15 cellular contexts compared by ENCODE assay signal in genomic region chr13:27372896-27373295, GRCh38. TPM values are rescaled to one million over a fixed set of nuclear protein-coding genes. Genes with fewer than 3 reads are reported as not detected.
DNase-seq lines count a peak whose midpoint lies in the region; ATAC-seq and TF ChIP-seq lines count a peak whose summit lies in the region.
"Had no signal": no experiment of that assay in that cellular context is flagged by ENCODE, and none has a peak within 500 bp of the region (broad histone marks: within the 10 kb centered on the region; RNA-seq: fewer than 3 reads in every experiment).

No MANE protein-coding gene starts in this region.

- no peaks in the 10 kb centered on the region for H4K20me1 ChIP-seq in H9 (ENCODE audit: control insufficient read depth, insufficient read depth, insufficient read length)

- H3K27me3 ChIP-seq in H9 (ENCODE audit: insufficient read depth, low read length), result no peaks in the 10 kb centered on the region
- no peaks in the 10 kb centered on the region for H3K27me3 ChIP-seq in Peyer's patch

- H2BK12ac ChIP-seq in H9 (ENCODE audit: insufficient read length, low read depth, low read length), result no peak overlapping the region

- no peak overlapping the region for H4K5ac ChIP-seq in H9 (ENCODE audit: insufficient read length, low read depth, low read length)

- ATAC-seq in HG02884 (IDR thresholded peaks at IDR 0.05; ENCODE audit: unreplicated experiment) (no peak), GM18520 (IDR thresholded peaks at IDR 0.05; ENCODE audit: unreplicated experiment) (no peak)

- H2AFZ ChIP-seq in H9 (ENCODE audit: low read length), result no peak overlapping the region

- H3K36me3 ChIP-seq in Peyer's patch, result no peaks in the 10 kb centered on the region
- H3K36me3 ChIP-seq: HAP-1 had no signal

- H3K18ac ChIP-seq in H9 (ENCODE audit: insufficient read length, low read depth, low read length), result no peak overlapping the region

- no peak overlapping the region for H2BK15ac ChIP-seq in H9 (ENCODE audit: low read depth, low read length)

- no peak overlapping the region for H3K56ac ChIP-seq in H9 (ENCODE audit: insufficient read length, low read depth, low read length)

- no peak overlapping the region for H4K8ac ChIP-seq in H9 (replicated peaks; ENCODE audit: insufficient read length, low read depth, low read length)

- H2BK20ac ChIP-seq in H9 (ENCODE audit: low read depth, low read length, poor library complexity, severe bottlenecking), result no peak overlapping the region

- TF ChIP-seq CTCF in H9 (conservative IDR thresholded peaks at IDR 0.05) (peak; percentile 25; the same call in 2 of the 3 replicates), Peyer's patch (IDR thresholded peaks at IDR 0.05) (peak in 2 of 6 experiments; percentile 21 to 22)

- H3K4me1 ChIP-seq in H9 (ENCODE audit: insufficient read depth, low read length) (no peaks in the 10 kb centered on the region; the same call in 1 of the 2 replicates), Peyer's patch (peaks cover 0 to 10% (median 0%) of the 10 kb centered on the region in 4 donors)
- H3K4me1 ChIP-seq: HAP-1 had no signal

- WGBS in H9 (ENCODE audit: extremely low coverage, insufficient read length, low lambda C conversion rate), result no CpG with 5 or more reads among the region's 11 CpGs

- no peak overlapping the region for H3K27ac ChIP-seq in H9 (ENCODE audit: insufficient read length, low read depth, low read length)
- peak overlapping the region in 2 of 4 donors; percentile 54 to 81 for H3K27ac ChIP-seq in Peyer's patch

- H3K14ac ChIP-seq in H9 (ENCODE audit: insufficient read depth, low read length), result no peak overlapping the region

- no peak overlapping the region for H3K9ac ChIP-seq in H9 (ENCODE audit: extremely low read depth, insufficient read length, low read length)

- no peak overlapping the region for H3K4me3 Mint-ChIP-seq in H9
- H3K4me3 Mint-ChIP-seq: activated T-cell treated with anti-CD3 and anti-CD28 coated beads, Interleukin-2, amount 50 U/mL, for 24 hours; CD4-positive, CD25-positive, alpha-beta regulatory T cell had no signal

- no peak overlapping the region for H2AK5ac ChIP-seq in H9 (ENCODE audit: insufficient read length, low read length)

- no peak overlapping the region for H3K4me3 ChIP-seq in Peyer's patch
- H3K4me3 ChIP-seq: HAP-1 had no signal

- H3K79me1 ChIP-seq in H9 (ENCODE audit: insufficient read depth, low read depth, low read length, poor library complexity, severe bottlenecking), result no peaks in the 10 kb centered on the region

- no peak overlapping the region for H4K91ac ChIP-seq in H9 (ENCODE audit: insufficient read length, low read depth, low read length)

- no peak overlapping the region for H3K4ac ChIP-seq in H9 (ENCODE audit: low read depth, low read length)

- DNase-seq in H9, result no peak
- DNase-seq in NCI-H1930 (lab: John Stamatoyannopoulos, UW), result peak; percentile 73 to 88
- DNase-seq in Peyer's patch, result peak in 2 of 3 donors; percentile 64 to 73
- peak; percentile 22 for DNase-seq in mucosa of gallbladder (ENCODE audit: low spot score)
- DNase-seq in H4 (ENCODE audit: low spot score), result no peak
- DNase-seq in activated naive CD4-positive, alpha-beta T cell treated with Interleukin-2 at 50 U/mL for 16 hours, result no peak
- DNase-seq: activated T-cell treated with anti-CD3 and anti-CD28 coated beads, Interleukin-2, amount 50 U/mL, for 24 hours; anterior cingulate cortex; CD4-positive, CD25-positive, alpha-beta regulatory T cell; effector CD8-positive, alpha-beta T cell; Kasumi-1; stimulated activated CD4-positive, alpha-beta T cell treated with anti-CD3 and anti-CD28 coated beads, Interleukin-4, amount 100 ng/mL, for 1 hour had no signal

- H3K27me3 Mint-ChIP-seq in H9 (ENCODE audit: low read depth), result peaks cover 47% of the 10 kb centered on the region

- no peak for TF ChIP-seq POLR2A in Peyer's patch (IDR thresholded peaks at IDR 0.05)

- no peak overlapping the region for H3K4me2 ChIP-seq in H9 (ENCODE audit: insufficient read depth, insufficient read length, low read length)

- peaks cover 15 to 17% of the 10 kb centered on the region in 2 experiments for H3K4me1 Mint-ChIP-seq in H9

- no peak overlapping the region for H2BK120ac ChIP-seq in H9 (ENCODE audit: low read depth, low read length, poor library complexity, severe bottlenecking)

- no peak overlapping the region for H3K27ac Mint-ChIP-seq in H9
- H3K27ac Mint-ChIP-seq: activated T-cell treated with anti-CD3 and anti-CD28 coated beads, Interleukin-2, amount 50 U/mL, for 24 hours; CD4-positive, CD25-positive, alpha-beta regulatory T cell had no signal

- no peaks in the 10 kb centered on the region; a peak in 1 of 7 replicates for H3K36me3 Mint-ChIP-seq in H9 (ENCODE audit: insufficient read depth in 1 of 3, low read depth in 3 of 3)
- H3K36me3 Mint-ChIP-seq: CD4-positive, CD25-positive, alpha-beta regulatory T cell had no signal

- H3K23ac ChIP-seq in H9 (ENCODE audit: insufficient read length, low read depth, low read length), result no peak overlapping the region

- H3K79me2 ChIP-seq in H9 (ENCODE audit: insufficient read depth, low read length), result no peaks in the 10 kb centered on the region

- peaks cover 4 to 9% of the 10 kb centered on the region in 2 experiments; a peak in 3 of 5 replicates for H3K9me3 Mint-ChIP-seq in H9
- H3K9me3 Mint-ChIP-seq: activated T-cell treated with anti-CD3 and anti-CD28 coated beads, Interleukin-2, amount 50 U/mL, for 24 hours; CD4-positive, CD25-positive, alpha-beta regulatory T cell had no signal

- H3T11ph ChIP-seq in H9 (ENCODE audit: low read length), result no peak overlapping the region

- H3K9me3 ChIP-seq in H9 (ENCODE audit: control insufficient read depth, low read depth, low read length), result no peaks in the 10 kb centered on the region
- no peaks in the 10 kb centered on the region for H3K9me3 ChIP-seq in Peyer's patch
- H3K9me3 ChIP-seq: HAP-1 had no signal

- no peak overlapping the region for H2BK5ac ChIP-seq in H9 (ENCODE audit: insufficient read length, low read length)

- H3K23me2 ChIP-seq in H9 (ENCODE audit: insufficient read length, low read depth, low read length, poor library complexity, severe bottlenecking), result no peaks in the 10 kb centered on the region

RNA-seq across cellular contexts. Expression of gene GTF3A, which starts 51.5 kb away (rescaled TPM):
- total RNA-seq in H9 (2021), result 70.0 and 70.5 TPM in 2 replicates
- 100 to 1,000 TPM in 1 of 4 donors, 10 to 100 TPM in 3; 29.2 to 179 (median 49.3) TPM for total RNA-seq in Peyer's patch
- 65.7 TPM for total RNA-seq in mucosa of gallbladder
- total RNA-seq in H4 (2014; rRNA removed; shearing (Covaris generic)), result 126 and 169 TPM in 2 replicates

Comparison
In these comparisons a context has a peak if more than half of its experiments do, and no peak if none do; other contexts are left out.
1. DNase-seq: peak in NCI-H1930 (2 of 2), Peyer's patch (2 of 3) and mucosa of gallbladder (single experiment); none in H9 (single experiment), H4 (single experiment) and activated naive CD4-positive, alpha-beta T cell treated with Interleukin-2 at 50 U/mL for 16 hours (single experiment).